ENCODE assay signal across 14 cellular contexts in the genomic region with DNA sequence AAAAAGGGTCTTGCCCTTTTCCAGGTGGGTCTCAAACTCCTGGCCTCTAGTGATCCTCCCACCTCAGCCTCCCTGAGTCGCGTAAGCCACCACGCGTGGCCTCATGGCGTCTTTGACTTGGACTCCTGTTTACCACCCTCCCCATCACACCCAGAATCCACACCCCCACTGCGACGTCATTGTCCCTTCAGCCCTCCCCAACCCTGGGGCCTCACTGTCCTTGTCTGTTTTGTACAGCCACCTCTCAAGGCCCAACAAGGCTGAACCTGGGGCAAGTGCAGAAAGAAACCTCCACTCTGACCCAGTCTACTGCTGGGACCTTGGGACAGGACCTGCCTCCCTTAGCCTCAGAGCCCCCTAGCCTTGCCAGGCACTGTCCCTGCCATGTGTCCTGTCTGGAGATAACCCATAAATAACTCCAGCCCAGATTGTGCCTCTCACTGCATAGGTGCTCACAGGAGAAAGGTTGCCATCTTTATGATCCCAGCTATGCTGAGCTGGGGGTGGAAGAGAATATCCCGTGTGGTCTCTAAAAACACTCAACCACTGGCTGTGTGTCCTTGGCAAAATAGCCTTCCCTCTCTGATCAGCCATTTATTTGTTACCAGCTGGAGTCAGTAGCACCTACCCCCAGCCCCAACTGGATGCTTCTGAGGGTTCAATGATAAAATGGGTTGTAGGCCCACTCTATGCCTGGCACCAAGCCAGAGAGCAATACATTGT. TPM values are rescaled to one million over a fixed set of nuclear protein-coding genes. Genes with fewer than 3 reads are reported as not detected.
A peak's percentile ranks its signal among the peaks of the same experiment; 100 is the strongest.
DNase-seq lines count a peak whose midpoint lies in the region; ATAC-seq and TF ChIP-seq lines count a peak whose summit lies in the region.
"Had no signal": no experiment of that assay in that cellular context is flagged by ENCODE, and none has a peak within 500 bp of the region (broad histone marks: within the 10 kb centered on the region; RNA-seq: fewer than 3 reads in every experiment).

No MANE protein-coding gene starts in this region.

- peak overlapping the region; percentile 58 to 65 for H3K27ac Mint-ChIP-seq in T-cell
- H3K27ac Mint-ChIP-seq in immature natural killer cell, result peak overlapping the region in 5 of 6 donors; percentile 8 to 84 (median 80)
- H3K27ac Mint-ChIP-seq: activated naive CD8-positive, alpha-beta T cell; stimulated activated naive CD8-positive, alpha-beta T cell treated with anti-CD3 and anti-CD28 coated beads, Interleukin-15, amount 100 ng/mL, for 72 hours had no signal

- no peak overlapping the region for H3K4me3 Mint-ChIP-seq in T-cell
- H3K4me3 Mint-ChIP-seq in immature natural killer cell, result no peak overlapping the region
- H3K4me3 Mint-ChIP-seq: activated naive CD8-positive, alpha-beta T cell; stimulated activated naive CD8-positive, alpha-beta T cell treated with anti-CD3 and anti-CD28 coated beads, Interleukin-15, amount 100 ng/mL, for 72 hours had no signal

- CTCF ChIA-PET in T-cell (lab: Charles Lee), result no interaction called here

- no peak for TF ChIP-seq POLR2A in heart left ventricle (IDR thresholded peaks at IDR 0.05)

- DNase-seq in heart left ventricle, result peak in 1 of 5 donors; percentile 27
- no peak for DNase-seq in left cardiac atrium
- DNase-seq in T-cell, result no peak
- DNase-seq in immature natural killer cell, result no peak
- no peak for DNase-seq in NCI-H1694 (lab: John Stamatoyannopoulos, UW)
- no peak for DNase-seq in H4 (ENCODE audit: low spot score)
- DNase-seq: AML-193; MG63; stimulated activated naive CD8-positive, alpha-beta T cell treated with anti-CD3 and anti-CD28 coated beads, Interleukin-15, amount 100 ng/mL, for 72 hours had no signal

- peaks cover 0 to 25% (median 15%) of the 10 kb centered on the region in 3 donors for H3K4me1 Mint-ChIP-seq in T-cell
- H3K4me1 Mint-ChIP-seq in immature natural killer cell, result peaks cover 26 to 27% of the 10 kb centered on the region in 2 donors

- H3K4me3 ChIP-seq in heart left ventricle, result no peak overlapping the region
- H3K4me3 ChIP-seq: MG63, SJSA1 had no signal

- H3K4me1 ChIP-seq in heart left ventricle, result peaks cover 0 to 71% (median 20%) of the 10 kb centered on the region in 12 donors

- intact Hi-C loops in heart left ventricle (cut with DNase I) (loop anchor here in 1 of 10 donors (5.0 kb wide), 1 partner anchor 59 kb away; no protein-coding TSS in a partner anchor), left cardiac atrium (cut with DNase I) (no loop called here)

- H3K27me3 Mint-ChIP-seq in T-cell (no peaks in the 10 kb centered on the region), immature natural killer cell (ENCODE audit: low read depth in 3 of 3) (peaks cover 0 to 3% (median 3%) of the 10 kb centered on the region in 3 donors)
- H3K27me3 Mint-ChIP-seq: activated naive CD8-positive, alpha-beta T cell; stimulated activated naive CD8-positive, alpha-beta T cell treated with anti-CD3 and anti-CD28 coated beads, Interleukin-15, amount 100 ng/mL, for 72 hours had no signal

- H3K27ac ChIP-seq in heart left ventricle, result peak overlapping the region in 9 of 12 donors; percentile 22 to 95 (median 52)
- H3K27ac ChIP-seq: SJSA1 had no signal

- H3K9me3 Mint-ChIP-seq in T-cell, result no peaks in the 10 kb centered on the region
- H3K9me3 Mint-ChIP-seq in immature natural killer cell, result no peaks in the 10 kb centered on the region
- H3K9me3 Mint-ChIP-seq: stimulated activated naive CD8-positive, alpha-beta T cell treated with anti-CD3 and anti-CD28 coated beads, Interleukin-15, amount 100 ng/mL, for 72 hours had no signal

- peaks cover 0 to 39% (median 28%) of the 10 kb centered on the region in 9 donors for H3K36me3 ChIP-seq in heart left ventricle

- WGBS in heart left ventricle, 4 donors, result 77 to 85% (median 82%) methylated on average over 8 of the region's 8 CpGs

- ATAC-seq in heart left ventricle (peak in 3 of 4 donors; percentile 6 to 33 (median 6)), left cardiac atrium (no peak), T-cell (replicated peaks in 1 of 4) (no peak), GM18519 (IDR thresholded peaks at IDR 0.05; ENCODE audit: low FRiP score, unreplicated experiment) (no peak), HG03469 (IDR thresholded peaks at IDR 0.05; ENCODE audit: unreplicated experiment) (no peak)
- ATAC-seq: stimulated activated naive CD8-positive, alpha-beta T cell treated with anti-CD3 and anti-CD28 coated beads, Interleukin-15, amount 100 ng/mL, for 72 hours had no signal

- no peak for TF ChIP-seq CTCF in heart left ventricle (IDR thresholded peaks at IDR 0.05)

- H3K36me3 Mint-ChIP-seq in T-cell (peaks cover 14% of the 10 kb centered on the region), immature natural killer cell (peaks cover 4 to 11% (median 9%) of the 10 kb centered on the region in 3 donors)
- H3K36me3 Mint-ChIP-seq: activated naive CD8-positive, alpha-beta T cell had no signal

- H3K9me3 ChIP-seq in heart left ventricle, result no peaks in the 10 kb centered on the region
- H3K9me3 ChIP-seq: MG63, SJSA1 had no signal

- POLR2A ChIA-PET in T-cell (lab: Charles Lee), result no interaction called here

- no peaks in the 10 kb centered on the region for H3K27me3 ChIP-seq in heart left ventricle
- H3K27me3 ChIP-seq: MG63, SJSA1 had no signal

RNA-seq across cellular contexts. Expression of a gene that starts 1.8 kb away (rescaled TPM):
- total RNA-seq in heart left ventricle (100 to 1,000 TPM in 2 of 9 donors, 10 to 100 TPM in 4, 1 to 10 TPM in 3; 9.0 to 455 (median 15.2) TPM), left cardiac atrium (10 to 100 TPM; 43.7 to 68.9 TPM), T-cell (10 to 100 TPM in 1 of 5 donors, 1 to 10 TPM in 4; 3.2 to 11.8 (median 5.1) TPM)
- polyA plus RNA-seq in heart left ventricle (10 to 100 TPM in 1 of 2 donors, 1 to 10 TPM in 1; 8.9 to 27.1 TPM), immature natural killer cell (100 to 1,000 TPM in 1 of 3 donors, 10 to 100 TPM in 2; 49.0 to 184 (median 83.1) TPM)
- 156 and 172 TPM in 2 replicates for total RNA-seq in H4 (2014; rRNA removed; shearing (Covaris generic))
- total RNA-seq: osteocyte had no signal

RNA-seq across cellular contexts. Expression of a gene that starts 18.8 kb away (rescaled TPM):
- total RNA-seq in heart left ventricle, result 10 to 100 TPM; 17.9 to 28.6 (median 24.6) TPM
- 1 to 10 TPM; 4.0 to 7.1 TPM for polyA plus RNA-seq in heart left ventricle
- total RNA-seq in left cardiac atrium, result 10 to 100 TPM; 22.1 to 24.5 TPM
- 10 to 100 TPM; 11.8 to 25.5 (median 17.6) TPM for total RNA-seq in T-cell
- polyA plus RNA-seq in immature natural killer cell, result 1 to 10 TPM; 1.7 to 4.7 (median 3.5) TPM
- total RNA-seq in H4 (2014; rRNA removed; shearing (Covaris generic)), result 9.8 and 25.1 TPM in 2 replicates

RNA-seq across cellular contexts. Expression of a gene that starts 21.3 kb away (rescaled TPM):
- total RNA-seq in heart left ventricle (10 to 100 TPM; 10.6 to 37.4 (median 14.8) TPM), left cardiac atrium (10 to 100 TPM in 1 of 2 donors, 1 to 10 TPM in 1; 8.7 to 13.4 TPM), T-cell (1 to 10 TPM; 3.8 to 8.2 (median 8.1) TPM)
- polyA plus RNA-seq in heart left ventricle (10 to 100 TPM; 24.7 to 59.3 TPM), immature natural killer cell (10 to 100 TPM; 12.2 to 17.7 (median 15.4) TPM)
- total RNA-seq in H4 (2014; rRNA removed; shearing (Covaris generic)), result 17.7 and 30.9 TPM in 2 replicates

RNA-seq across cellular contexts. Expression of a gene that starts 32.1 kb away (rescaled TPM):
- total RNA-seq in heart left ventricle (10 to 100 TPM in 8 of 9 donors, 1 to 10 TPM in 1; 6.9 to 39.2 (median 31.5) TPM), left cardiac atrium (10 to 100 TPM; 23.8 to 29.2 TPM), T-cell (1 to 10 TPM; 4.7 to 8.3 (median 5.6) TPM)
- polyA plus RNA-seq in heart left ventricle (10 to 100 TPM; 17.2 to 20.1 TPM), immature natural killer cell (1 to 10 TPM in 2 of 3 donors, under 1 TPM in 1; 0.77 to 1.1 (median 1.1) TPM)
- total RNA-seq in H4 (2014; rRNA removed; shearing (Covaris generic)), result 0.41 and 2.2 TPM in 2 replicates

RNA-seq across cellular contexts. Expression of a gene that starts 54.5 kb away (rescaled TPM):
- 1 to 10 TPM in 5 of 9 donors, under 1 TPM in 3, not detected in 1; 0.16 to 3.6 (median 1.1) TPM for total RNA-seq in heart left ventricle
- 1 to 10 TPM in 1 of 2 donors, under 1 TPM in 1; 0.82 to 4.6 TPM for polyA plus RNA-seq in heart left ventricle
- under 1 TPM in 1 of 2 donors, not detected in 1; 0.55 TPM for total RNA-seq in left cardiac atrium
- total RNA-seq in T-cell, result not detected
- polyA plus RNA-seq in immature natural killer cell, result not detected
- total RNA-seq in H4 (2014; rRNA removed; shearing (Covaris generic)), result 0.06 TPM in 1 of 2 replicates, not detected in the other
- total RNA-seq: SJSA1 had no signal

Comparison
In these comparisons a context has a peak if more than half of its experiments do, and no peak if none do; other contexts are left out.
1. ATAC-seq: peak in heart left ventricle (3 of 4); none in left cardiac atrium (0 of 2), T-cell (0 of 4), GM18519 (single experiment) and HG03469 (single experiment).